Comparison of ENCODE assay signal across 1 cellular context in the genomic region with DNA sequence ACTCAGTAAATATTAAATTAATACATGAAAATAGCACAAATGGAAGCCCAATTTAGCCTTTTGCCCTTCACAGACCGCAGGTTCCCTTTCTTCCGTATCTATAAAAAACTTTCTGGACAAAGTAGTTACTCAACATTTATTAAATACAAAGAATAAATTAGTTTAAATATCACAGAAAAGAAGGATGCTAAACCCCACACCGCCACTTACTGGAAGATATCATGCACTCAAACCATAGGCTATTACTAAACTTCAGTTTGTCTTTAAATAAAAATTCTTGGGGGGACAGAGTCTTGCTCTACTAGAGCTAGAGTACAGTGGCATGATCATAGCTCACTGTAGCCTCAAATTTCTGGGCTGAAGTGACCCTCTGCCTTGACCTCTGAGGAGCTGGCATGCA.
TF ChIP-seq lines count a peak whose summit lies in the region.

No MANE protein-coding gene starts in this region.

TF ChIP-seq in HCT116, 20 proteins besides CTCF, POLR2A, EP300 and RAD21 (continued from another document):
- TF ChIP-seq, protein P1, sequence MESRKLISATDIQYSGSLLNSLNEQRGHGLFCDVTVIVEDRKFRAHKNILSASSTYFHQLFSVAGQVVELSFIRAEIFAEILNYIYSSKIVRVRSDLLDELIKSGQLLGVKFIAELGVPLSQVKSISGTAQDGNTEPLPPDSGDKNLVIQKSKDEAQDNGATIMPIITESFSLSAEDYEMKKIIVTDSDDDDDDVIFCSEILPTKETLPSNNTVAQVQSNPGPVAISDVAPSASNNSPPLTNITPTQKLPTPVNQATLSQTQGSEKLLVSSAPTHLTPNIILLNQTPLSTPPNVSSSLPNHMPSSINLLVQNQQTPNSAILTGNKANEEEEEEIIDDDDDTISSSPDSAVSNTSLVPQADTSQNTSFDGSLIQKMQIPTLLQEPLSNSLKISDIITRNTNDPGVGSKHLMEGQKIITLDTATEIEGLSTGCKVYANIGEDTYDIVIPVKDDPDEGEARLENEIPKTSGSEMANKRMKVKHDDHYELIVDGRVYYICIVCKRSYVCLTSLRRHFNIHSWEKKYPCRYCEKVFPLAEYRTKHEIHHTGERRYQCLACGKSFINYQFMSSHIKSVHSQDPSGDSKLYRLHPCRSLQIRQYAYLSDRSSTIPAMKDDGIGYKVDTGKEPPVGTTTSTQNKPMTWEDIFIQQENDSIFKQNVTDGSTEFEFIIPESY (IDR thresholded peaks at IDR 0.05; ENCODE audit: extremely low read depth, insufficient replicate concordance, low read length) = no peak
- no peak for TF ChIP-seq SIN3A (IDR thresholded peaks at IDR 0.05; ENCODE audit: low read depth)
- no peak for TF ChIP-seq FOSL1 (IDR thresholded peaks at IDR 0.05; ENCODE audit: low read depth)
- no peak for TF ChIP-seq EGR1 (IDR thresholded peaks at IDR 0.05; ENCODE audit: low read depth)
- no peak for TF ChIP-seq CEBPB (IDR thresholded peaks at IDR 0.05; ENCODE audit: low read depth)
- TF ChIP-seq SP1 (IDR thresholded peaks at IDR 0.05; ENCODE audit: low read depth) = no peak
- TF ChIP-seq, protein P2, sequence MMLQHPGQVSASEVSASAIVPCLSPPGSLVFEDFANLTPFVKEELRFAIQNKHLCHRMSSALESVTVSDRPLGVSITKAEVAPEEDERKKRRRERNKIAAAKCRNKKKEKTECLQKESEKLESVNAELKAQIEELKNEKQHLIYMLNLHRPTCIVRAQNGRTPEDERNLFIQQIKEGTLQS (IDR thresholded peaks at IDR 0.05) = no peak
- TF ChIP-seq, protein P3, sequence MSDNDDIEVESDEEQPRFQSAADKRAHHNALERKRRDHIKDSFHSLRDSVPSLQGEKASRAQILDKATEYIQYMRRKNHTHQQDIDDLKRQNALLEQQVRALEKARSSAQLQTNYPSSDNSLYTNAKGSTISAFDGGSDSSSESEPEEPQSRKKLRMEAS (IDR thresholded peaks at IDR 0.05) = no peak
